In genomic region chr12:54047160-54047963, GRCh38 we compare ENCODE assay signal across 1 cellular context.
TF ChIP-seq lines count a peak whose summit lies in the region.

No MANE protein-coding gene starts in this region.

TF ChIP-seq in neural cell, 6 proteins besides CTCF, POLR2A, EP300 and RAD21 (continued from another document):
- no peak for TF ChIP-seq TAF1 (IDR thresholded peaks at IDR 0.05; ENCODE audit: low read depth)
- TF ChIP-seq REST (IDR thresholded peaks at IDR 0.05; ENCODE audit: borderline replicate concordance) = no peak
- no peak for TF ChIP-seq MXI1 (conservative IDR thresholded peaks at IDR 0.05; ENCODE audit: poor library complexity, severe bottlenecking)
